ENCODE assay signal across 32 cellular contexts in the genomic region with DNA sequence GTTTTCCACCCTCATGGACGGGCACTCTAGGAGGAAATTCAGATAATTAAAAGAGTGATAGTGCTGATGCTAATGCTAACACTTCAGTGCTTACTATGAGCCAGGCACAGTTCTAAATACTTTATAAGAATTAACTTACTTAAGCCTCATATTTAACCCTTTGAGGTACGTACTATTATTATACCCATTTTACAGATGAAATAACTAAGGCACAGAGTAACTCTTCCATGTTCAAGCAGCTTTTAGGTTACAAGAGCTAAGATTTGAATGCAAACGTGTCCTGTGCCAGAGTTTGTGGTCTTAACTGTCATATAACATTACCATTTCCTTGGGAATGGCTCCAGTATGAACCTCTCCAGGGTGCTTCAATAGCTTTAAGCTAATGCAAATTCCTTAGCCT.
"Had no signal": no experiment of that assay in that cellular context is flagged by ENCODE, and none has a peak within 500 bp of the region (broad histone marks: within the 10 kb centered on the region; RNA-seq: fewer than 3 reads in every experiment).

No MANE protein-coding gene starts in this region.

- H3K9me3 ChIP-seq: ascending aorta had no signal

- H3K36me3 ChIP-seq: ascending aorta, cardiac muscle cell had no signal

- H3K4me3 ChIP-seq: ascending aorta, cardiac muscle cell had no signal

- ATAC-seq: activated CD4-positive, alpha-beta T cell treated with anti-CD3 and anti-CD28 coated beads for 36 hours; activated CD4-positive, CD25-positive, alpha-beta regulatory T cell treated with anti-CD3 and anti-CD28 coated beads, Interleukin-2, amount 50 U/mL, for 24 hours; activated CD8-positive, alpha-beta memory T cell treated with anti-CD3 and anti-CD28 coated beads, Interleukin-2, amount 10 ng/mL, durations not matched to agents 7 days and 5 days; activated CD8-positive, alpha-beta T cell treated with anti-CD3 and anti-CD28 coated beads, Interleukin-2, amount 10 ng/mL, durations not matched to agents 7 days and 5 days; activated naive CD8-positive, alpha-beta T cell treated with anti-CD3 and anti-CD28 coated beads, Interleukin-2, amount 50 U/mL, for 24 hours; WTC11 had no signal

- FAIRE-seq: TTC549 had no signal

- H3K27ac ChIP-seq: ascending aorta, cardiac muscle cell, VCaP had no signal

- DNase-seq: activated CD4-positive, alpha-beta memory T cell treated with anti-CD3 and anti-CD28 coated beads, Interleukin-2, amount 10 ng/mL, durations not matched to agents 7 days and 5 days; activated CD4-positive, alpha-beta T cell treated with anti-CD3 and anti-CD28 coated beads for 1 hour; activated CD4-positive, alpha-beta T cell treated with anti-CD3 and anti-CD28 coated beads for 36 hours; activated CD4-positive, alpha-beta T cell treated with anti-CD3 and anti-CD28 coated beads for 48 hours; activated CD4-positive, alpha-beta T cell treated with anti-CD3 and anti-CD28 coated beads, Interleukin-2, amount 10 ng/mL, durations not matched to agents 7 days and 5 days; activated CD4-positive, alpha-beta T cell treated with anti-CD3 and anti-CD28 coated beads, Interleukin-2, amount 50 U/mL, for 48 hours; activated CD4-positive, CD25-positive, alpha-beta regulatory T cell; activated CD8-positive, alpha-beta memory T cell treated with anti-CD3 and anti-CD28 coated beads for 24 hours; activated CD8-positive, alpha-beta memory T cell treated with anti-CD3 and anti-CD28 coated beads, Interleukin-2, amount 10 ng/mL, durations not matched to agents 7 days and 5 days; activated CD8-positive, alpha-beta memory T cell treated with anti-CD3 and anti-CD28 coated beads, Interleukin-2, amount 50 U/mL, for 48 hours; activated CD8-positive, alpha-beta T cell treated with anti-CD3 and anti-CD28 coated beads, Interleukin-2, amount 10 ng/mL, durations not matched to agents 7 days and 5 days; activated effector memory CD4-positive, alpha-beta T cell treated with Interleukin-2 at 50 U/mL for 16 hours; activated gamma-delta T cell; activated naive CD4-positive, alpha-beta T cell treated with anti-CD3 and anti-CD28 coated beads, Interleukin-2, amount 10 ng/mL, durations not matched to agents 7 days and 5 days; activated naive CD4-positive, alpha-beta T cell treated with Interleukin-2 at 50 U/mL for 16 hours; activated naive CD8-positive, alpha-beta T cell treated with anti-CD3 and anti-CD28 coated beads, Interleukin-2, amount 10 ng/mL, durations not matched to agents 7 days and 5 days; activated naive CD8-positive, alpha-beta T cell treated with anti-CD3 and anti-CD28 coated beads, Interleukin-2, amount 50 U/mL, for 24 hours; activated T-cell treated with anti-CD3 and anti-CD28 coated beads, Interleukin-2, amount 50 U/mL, for 24 hours; activated T-cell treated with anti-CD3 and anti-CD28 coated beads, Interleukin-2, amount 50 U/mL, for 48 hours; amygdala; anterior cingulate cortex; caudate nucleus; cerebellar nuclear complex; T-helper 1 cell; T-helper 2 cell; T-helper 9 cell had no signal

- H3K4me1 ChIP-seq: ascending aorta had no signal

- H3K27me3 ChIP-seq: ascending aorta, cardiac muscle cell had no signal
